ENCODE assay signal across 23 cellular contexts in genomic region chr18:35236964-35237363, GRCh38. TPM values are rescaled to one million over a fixed set of nuclear protein-coding genes. Genes with fewer than 3 reads are reported as not detected.
DNase-seq lines count a peak whose midpoint lies in the region; TF ChIP-seq lines count a peak whose summit lies in the region.
"Had no signal": no experiment of that assay in that cellular context is flagged by ENCODE, and none has a peak within 500 bp of the region (broad histone marks: within the 10 kb centered on the region; RNA-seq: fewer than 3 reads in every experiment).

No MANE protein-coding gene starts in this region.

- H3K36me3 Mint-ChIP-seq in CD8-positive, alpha-beta memory T cell, result peaks cover 0 to 6% (median 0%) of the 10 kb centered on the region in 3 donors
- H3K36me3 Mint-ChIP-seq: activated naive CD4-positive, alpha-beta T cell treated with anti-CD3 and anti-CD28 coated beads, Interleukin-2, amount 50 U/mL, for 24 hours; natural killer cell treated with Interleukin-12 subunit alpha and Interleukin-12 subunit beta and Interleukin-15 and Interleukin-18, amount 100 ng/mL, for 72 hours had no signal

- peaks cover 12% of the 10 kb centered on the region for H3K4me1 ChIP-seq in Loucy (ENCODE audit: insufficient read depth, low read length, poor library complexity, severe bottlenecking)
- peaks cover 6% of the 10 kb centered on the region for H3K4me1 ChIP-seq in CD8-positive, alpha-beta memory T cell (ENCODE audit: insufficient read depth, low read length)

- no peaks in the 10 kb centered on the region for H3F3A ChIP-seq in Loucy (ENCODE audit: low read depth)

- H3K9me2 ChIP-seq in Loucy (replicated peaks; ENCODE audit: low read depth, low read length), result no peaks in the 10 kb centered on the region

- H2AFZ ChIP-seq in Loucy (ENCODE audit: low read length), result peak overlapping the region; percentile 45; the same call in 1 of the 2 replicates

- H3K79me2 ChIP-seq in Loucy (ENCODE audit: insufficient read depth, low read length), result peaks cover 10% of the 10 kb centered on the region

- H3K9ac ChIP-seq in Loucy (ENCODE audit: low read depth, low read length, poor library complexity, severe bottlenecking), result no peak overlapping the region

- DNase-seq in NCI-H2029 (lab: John Stamatoyannopoulos, UW), result peak; percentile 18
- no peak for DNase-seq in NCI-H2029 treated with DMSO at 0.1 percent for 48 hours (lab: John Stamatoyannopoulos, UW)
- DNase-seq in fibroblast of villous mesenchyme (ENCODE audit: low read depth), result peak; percentile 14
- no peak for DNase-seq in substantia nigra (lab: John Stamatoyannopoulos, UW)
- DNase-seq in DMS 273 treated with DMSO at 0.1 percent for 48 hours (lab: John Stamatoyannopoulos, UW), result no peak
- DNase-seq in CD8-positive, alpha-beta memory T cell, result no peak
- no peak for DNase-seq in stimulated activated naive CD4-positive, alpha-beta T cell treated with Interleukin-2 at 50 U/mL for 16 hours (lab: John Stamatoyannopoulos, UW)
- DNase-seq: activated CD8-positive, alpha-beta T cell treated with anti-CD3 and anti-CD28 coated beads for 36 hours; brain microvascular endothelial cell; gastrocnemius medialis; H7; left cardiac atrium; NCI-H1436 treated with DMSO at 0.1 percent for 48 hours; NCI-H510A; NK-92 treated with Interleukin-12 subunit alpha and Interleukin-12 subunit beta, amount 100 ng/mL, for 24 hours; PC-3; upper lobe of left lung had no signal

- H4K20me1 ChIP-seq in Loucy (ENCODE audit: insufficient read depth, low read length, poor library complexity, severe bottlenecking), result no peaks in the 10 kb centered on the region

- CTCF ChIA-PET in CD8-positive, alpha-beta memory T cell (lab: Charles Lee), result no interaction called here

- H3K4me2 ChIP-seq in Loucy (ENCODE audit: low read depth, low read length, poor library complexity, severe bottlenecking), result no peak overlapping the region

- H3K9me3 Mint-ChIP-seq in CD8-positive, alpha-beta memory T cell, result no peaks in the 10 kb centered on the region
- H3K9me3 Mint-ChIP-seq: activated CD8-positive, alpha-beta T cell treated with anti-CD3 and anti-CD28 coated beads for 36 hours; activated naive CD4-positive, alpha-beta T cell treated with anti-CD3 and anti-CD28 coated beads, Interleukin-2, amount 50 U/mL, for 24 hours; natural killer cell treated with Interleukin-12 subunit alpha and Interleukin-12 subunit beta and Interleukin-15 and Interleukin-18, amount 100 ng/mL, for 72 hours; stimulated activated effector memory CD8-positive, alpha-beta T cell treated with anti-CD3 and anti-CD28 coated beads, Interleukin-12 subunit alpha, Interleukin-12 subunit beta, amount 100 ng/mL, for 72 hours had no signal

- H3K27me3 Mint-ChIP-seq in CD8-positive, alpha-beta memory T cell, result peaks cover 0 to 4% of the 10 kb centered on the region in 2 donors
- H3K27me3 Mint-ChIP-seq: activated CD8-positive, alpha-beta T cell treated with anti-CD3 and anti-CD28 coated beads for 36 hours; activated naive CD4-positive, alpha-beta T cell treated with anti-CD3 and anti-CD28 coated beads, Interleukin-2, amount 50 U/mL, for 24 hours; natural killer cell treated with Interleukin-12 subunit alpha and Interleukin-12 subunit beta and Interleukin-15 and Interleukin-18, amount 100 ng/mL, for 72 hours had no signal

- no peak for TF ChIP-seq CTCF in Loucy (conservative IDR thresholded peaks at IDR 0.05; ENCODE audit: low read length)
- no peak for TF ChIP-seq CTCF in fibroblast of villous mesenchyme (IDR thresholded peaks at IDR 0.05; ENCODE audit: insufficient read depth, low read depth, low read length)

- H3K27ac ChIP-seq in substantia nigra (ENCODE audit: low read depth, low read length, poor library complexity, severe bottlenecking), result peak overlapping the region; percentile 81
- H3K27ac ChIP-seq in CD8-positive, alpha-beta memory T cell (ENCODE audit: low read depth, low read length), result no peak overlapping the region
- H3K27ac ChIP-seq: brain microvascular endothelial cell, gastrocnemius medialis, HL-60, upper lobe of left lung had no signal

- H3K27me3 ChIP-seq in Loucy (ENCODE audit: insufficient read depth, low read length, poor library complexity, severe bottlenecking), result no peaks in the 10 kb centered on the region
- no peaks in the 10 kb centered on the region for H3K27me3 ChIP-seq in CD8-positive, alpha-beta memory T cell (ENCODE audit: insufficient read depth, low read length, poor library complexity, severe bottlenecking)
- H3K27me3 ChIP-seq: brain microvascular endothelial cell, gastrocnemius medialis, upper lobe of left lung had no signal

- peaks cover 6 to 11% (median 7%) of the 10 kb centered on the region in 3 donors for H3K4me1 Mint-ChIP-seq in CD8-positive, alpha-beta memory T cell
- H3K4me1 Mint-ChIP-seq: activated naive CD4-positive, alpha-beta T cell treated with anti-CD3 and anti-CD28 coated beads, Interleukin-2, amount 50 U/mL, for 24 hours had no signal

- H3K36me3 ChIP-seq in Loucy (ENCODE audit: insufficient read depth, low read length), result no peaks in the 10 kb centered on the region
- H3K36me3 ChIP-seq in CD8-positive, alpha-beta memory T cell (ENCODE audit: insufficient read depth, low read length), result no peaks in the 10 kb centered on the region
- H3K36me3 ChIP-seq: brain microvascular endothelial cell, gastrocnemius medialis, upper lobe of left lung had no signal

- H3K4me3 ChIP-seq in Loucy (ENCODE audit: low read length, poor library complexity, severe bottlenecking) (no peak overlapping the region), fibroblast of villous mesenchyme (ENCODE audit: low read depth, low read length) (no peak overlapping the region)
- no peak overlapping the region for H3K4me3 ChIP-seq in CD8-positive, alpha-beta memory T cell (ENCODE audit: low read length)
- H3K4me3 ChIP-seq: gastrocnemius medialis, lung, upper lobe of left lung had no signal

- POLR2A ChIA-PET in CD8-positive, alpha-beta memory T cell (lab: Charles Lee), result no interaction called here

- H3K4me3 Mint-ChIP-seq in CD8-positive, alpha-beta memory T cell, result no peak overlapping the region
- H3K4me3 Mint-ChIP-seq: activated CD8-positive, alpha-beta T cell treated with anti-CD3 and anti-CD28 coated beads for 36 hours; activated naive CD4-positive, alpha-beta T cell treated with anti-CD3 and anti-CD28 coated beads, Interleukin-2, amount 50 U/mL, for 24 hours; natural killer cell treated with Interleukin-12 subunit alpha and Interleukin-12 subunit beta and Interleukin-15 and Interleukin-18, amount 100 ng/mL, for 72 hours; stimulated activated effector memory CD8-positive, alpha-beta T cell treated with anti-CD3 and anti-CD28 coated beads, Interleukin-12 subunit alpha, Interleukin-12 subunit beta, amount 100 ng/mL, for 72 hours had no signal

- no peaks in the 10 kb centered on the region for H3K9me3 ChIP-seq in Loucy (ENCODE audit: insufficient read depth, low read depth, low read length)
- no peaks in the 10 kb centered on the region for H3K9me3 ChIP-seq in CD8-positive, alpha-beta memory T cell (ENCODE audit: low read length)
- H3K9me3 ChIP-seq: gastrocnemius medialis, upper lobe of left lung had no signal

- H3K27ac Mint-ChIP-seq in CD8-positive, alpha-beta memory T cell, result no peak overlapping the region
- H3K27ac Mint-ChIP-seq: activated CD8-positive, alpha-beta T cell treated with anti-CD3 and anti-CD28 coated beads for 36 hours; activated naive CD4-positive, alpha-beta T cell treated with anti-CD3 and anti-CD28 coated beads, Interleukin-2, amount 50 U/mL, for 24 hours; natural killer cell treated with Interleukin-12 subunit alpha and Interleukin-12 subunit beta and Interleukin-15 and Interleukin-18, amount 100 ng/mL, for 72 hours; stimulated activated effector memory CD8-positive, alpha-beta T cell treated with anti-CD3 and anti-CD28 coated beads, Interleukin-12 subunit alpha, Interleukin-12 subunit beta, amount 100 ng/mL, for 72 hours had no signal

RNA-seq across cellular contexts. Expression of gene ZNF397, which starts 3.9 kb away (rescaled TPM):
- total RNA-seq in fibroblast of villous mesenchyme, result 8.2 and 10.0 TPM in 2 replicates
- total RNA-seq in CD8-positive, alpha-beta memory T cell, result 10 to 100 TPM; 20.9 to 22.5 TPM
- 6.7 TPM for polyA plus RNA-seq in CD8-positive, alpha-beta memory T cell

RNA-seq across cellular contexts. Expression of gene ZSCAN30, which starts 53.1 kb away (rescaled TPM):
- 17.4 and 21.6 TPM in 2 replicates for total RNA-seq in fibroblast of villous mesenchyme
- total RNA-seq in CD8-positive, alpha-beta memory T cell, result 10 to 100 TPM in 1 of 2 experiments, 1 to 10 TPM in 1; 8.9 to 10.8 TPM
- polyA plus RNA-seq in CD8-positive, alpha-beta memory T cell, result 3.0 TPM

Comparison
In these comparisons a context has a peak if more than half of its experiments do, and no peak if none do; other contexts are left out.
1. DNase-seq: peak in NCI-H2029 (single experiment) and fibroblast of villous mesenchyme (single experiment); none in NCI-H2029 treated with DMSO at 0.1 percent for 48 hours (single experiment), substantia nigra (0 of 49), DMS 273 treated with DMSO at 0.1 percent for 48 hours (single experiment), CD8-positive, alpha-beta memory T cell (0 of 5) and stimulated activated naive CD4-positive, alpha-beta T cell treated with Interleukin-2 at 50 U/mL for 16 hours (single experiment).